Comparison of ENCODE assay signal across 11 cellular contexts in genomic region chr7:69661342-69661741, GRCh38.
"Had no signal": no experiment of that assay in that cellular context is flagged by ENCODE, and none has a peak within 500 bp of the region (broad histone marks: within the 10 kb centered on the region; RNA-seq: fewer than 3 reads in every experiment).

No MANE protein-coding gene starts in this region.

- H3K4me3 Mint-ChIP-seq: activated CD4-positive, alpha-beta memory T cell treated with anti-CD3 and anti-CD28 coated beads, Interleukin-2, amount 10 ng/mL, durations not matched to agents 7 days and 5 days; activated CD4-positive, alpha-beta T cell treated with anti-CD3 and anti-CD28 coated beads for 36 hours; activated naive CD8-positive, alpha-beta T cell treated with anti-CD3 and anti-CD28 coated beads for 36 hours; neural crest cell; stimulated activated naive CD8-positive, alpha-beta T cell treated with anti-CD3 and anti-CD28 coated beads, Interleukin-15, Interleukin-2, amounts not matched to agents 100 ng/mL and 50 ng/mL, for 24 hours had no signal

- H3K36me3 Mint-ChIP-seq: activated naive CD8-positive, alpha-beta T cell treated with anti-CD3 and anti-CD28 coated beads for 36 hours had no signal

- H3K27ac Mint-ChIP-seq: activated CD4-positive, alpha-beta memory T cell treated with anti-CD3 and anti-CD28 coated beads, Interleukin-2, amount 10 ng/mL, durations not matched to agents 7 days and 5 days; activated CD4-positive, alpha-beta T cell treated with anti-CD3 and anti-CD28 coated beads for 36 hours; activated naive CD8-positive, alpha-beta T cell treated with anti-CD3 and anti-CD28 coated beads for 36 hours; stimulated activated naive CD8-positive, alpha-beta T cell treated with anti-CD3 and anti-CD28 coated beads, Interleukin-15, Interleukin-2, amounts not matched to agents 100 ng/mL and 50 ng/mL, for 24 hours had no signal

- H3K4me3 ChIP-seq: testis had no signal

- ATAC-seq: activated CD4-positive, alpha-beta T cell treated with anti-CD3 and anti-CD28 coated beads for 36 hours had no signal

- H3K9me3 ChIP-seq: testis had no signal

- DNase-seq: activated CD4-positive, alpha-beta memory T cell treated with anti-CD3 and anti-CD28 coated beads, Interleukin-2, amount 10 ng/mL, durations not matched to agents 7 days and 5 days; activated CD4-positive, alpha-beta T cell treated with anti-CD3 and anti-CD28 coated beads for 36 hours; activated gamma-delta T cell treated with Interleukin-2 at 50 U/mL for 16 hours; activated naive CD8-positive, alpha-beta T cell treated with anti-CD3 and anti-CD28 coated beads for 36 hours; activated T-cell treated with anti-CD3 and anti-CD28 coated beads, Interleukin-2, amount 50 U/mL, for 48 hours; stimulated activated CD4-positive, alpha-beta T cell treated with anti-CD3 and anti-CD28 coated beads, Interleukin-12 subunit alpha, Interleukin-12 subunit beta, amount 100 ng/mL, for 4 hours; stimulated activated CD4-positive, alpha-beta T cell treated with anti-CD3 and anti-CD28 coated beads, Interleukin-2, amount 100 ng/mL, for 48 hours; testis had no signal

- H3K27ac ChIP-seq: testis, VCaP had no signal

- H3K9me3 Mint-ChIP-seq: activated CD4-positive, alpha-beta memory T cell treated with anti-CD3 and anti-CD28 coated beads, Interleukin-2, amount 10 ng/mL, durations not matched to agents 7 days and 5 days; activated naive CD8-positive, alpha-beta T cell treated with anti-CD3 and anti-CD28 coated beads for 36 hours; neural crest cell; stimulated activated naive CD8-positive, alpha-beta T cell treated with anti-CD3 and anti-CD28 coated beads, Interleukin-15, Interleukin-2, amounts not matched to agents 100 ng/mL and 50 ng/mL, for 24 hours had no signal

- H3K27me3 ChIP-seq: testis had no signal

- H3K4me1 Mint-ChIP-seq: activated CD4-positive, alpha-beta memory T cell treated with anti-CD3 and anti-CD28 coated beads, Interleukin-2, amount 10 ng/mL, durations not matched to agents 7 days and 5 days; activated CD4-positive, alpha-beta T cell treated with anti-CD3 and anti-CD28 coated beads for 36 hours; activated naive CD8-positive, alpha-beta T cell treated with anti-CD3 and anti-CD28 coated beads for 36 hours had no signal
